ENCODE assay signal across 9 cellular contexts in genomic region chr17:2171725-2172446, GRCh38.
DNase-seq lines count a peak whose midpoint lies in the region; ATAC-seq and TF ChIP-seq lines count a peak whose summit lies in the region.
"Had no signal": no experiment of that assay in that cellular context is flagged by ENCODE, and none has a peak within 500 bp of the region (broad histone marks: within the 10 kb centered on the region; RNA-seq: fewer than 3 reads in every experiment).

No MANE protein-coding gene starts in this region.

- peak overlapping the region; percentile 96 for H2AK5ac ChIP-seq in IMR-90 (ENCODE audit: low read depth, low read length)

- peak overlapping the region; percentile 84 to 97 (median 86) for H3K27ac Mint-ChIP-seq in brain
- H3K27ac Mint-ChIP-seq: dendritic cell treated with granulocyte-macrophage colony-stimulating factor and Interleukin-4, amounts not matched to agents 40 ng/mL and 50 ng/mL, for 4 days had no signal

- peaks cover 23 to 72% of the 10 kb centered on the region in 2 experiments for H3K79me1 ChIP-seq in IMR-90 (ENCODE audit: low read depth in 1 of 2, low read length in 2 of 2)

- BruUV-seq in IMR-90 (replicated peaks; lab: Mats Ljungman, UMichigan), result no TSS peak

- peak overlapping the region; percentile 96 for H3K23ac ChIP-seq in IMR-90 (ENCODE audit: low read depth, low read length)

- peak overlapping the region; percentile 15; the same call in 1 of the 2 replicates for H3K4me3 ChIP-seq in IMR-90 (ENCODE audit: insufficient read depth, low read depth, low read length)

- peak overlapping the region; percentile 95 for H3K18ac ChIP-seq in IMR-90 (ENCODE audit: low read depth, low read length)

- H2BK120ac ChIP-seq in IMR-90 (ENCODE audit: low read depth, low read length), result peak overlapping the region; percentile 97

- H2BK20ac ChIP-seq in IMR-90 (ENCODE audit: low read depth, low read length), result peak overlapping the region; percentile 93

- H3K4me3 Mint-ChIP-seq in brain, result peak overlapping the region; percentile 43 to 72 (median 62)
- H3K4me3 Mint-ChIP-seq: dendritic cell treated with granulocyte-macrophage colony-stimulating factor and Interleukin-4, amounts not matched to agents 40 ng/mL and 50 ng/mL, for 4 days had no signal

- H3K14ac ChIP-seq in IMR-90 (replicated peaks; ENCODE audit: low read depth, low read length), result peak overlapping the region; percentile 98

- peaks cover 38% of the 10 kb centered on the region for H3K9me1 ChIP-seq in IMR-90 (ENCODE audit: insufficient read depth, low read length)

- WGBS in IMR-90 (ENCODE audit: extremely low coverage in 2 of 2, insufficient read length in 1 of 2), 2 experiments, result no CpG with 5 or more reads among the region's 11 CpGs

- peaks cover 55% of the 10 kb centered on the region for H3K4me1 Mint-ChIP-seq in brain

- peak overlapping the region; percentile 83 for H3K4me2 ChIP-seq in IMR-90 (ENCODE audit: low read depth, low read length)

- DNase-seq in IMR-90 (peak; percentile 99), kidney tubule cell (ENCODE audit: low spot score) (peak; percentile 24), stromal cell of bone marrow (ENCODE audit: low read depth) (peak; percentile 96), T1000 (lab: John Stamatoyannopoulos, UW) (no peak), LoVo (ENCODE audit: low spot score) (no peak)
- DNase-seq in activated CD4-positive, alpha-beta T cell treated with anti-CD3 and anti-CD28 coated beads for 1 hour, result no peak

- H3K27me3 Mint-ChIP-seq in brain, result no peaks in the 10 kb centered on the region
- H3K27me3 Mint-ChIP-seq: dendritic cell treated with granulocyte-macrophage colony-stimulating factor and Interleukin-4, amounts not matched to agents 40 ng/mL and 50 ng/mL, for 4 days had no signal

- POLR2A ChIA-PET in IMR-90 (lab: Charles Lee; ENCODE audit: unreplicated experiment), result interaction anchor here (0.5 to 0.7 kb wide), 3 partner anchors 23 to 177 kb away, joined by 4 to 12 read pairs (median 4); no protein-coding TSS in a partner anchor

- no peak for TF ChIP-seq POLR2A in IMR-90 (IDR thresholded peaks at IDR 0.05; ENCODE audit: low read depth, low read length)

- no peaks in the 10 kb centered on the region for H4K20me1 ChIP-seq in IMR-90 (ENCODE audit: insufficient read depth, low read length)

- peaks cover 29% of the 10 kb centered on the region for H3K36me3 Mint-ChIP-seq in brain

- peak; percentile 40 for TF ChIP-seq RAD21 in IMR-90 (IDR thresholded peaks at IDR 0.05; ENCODE audit: low read length)

- peaks cover 14% of the 10 kb centered on the region for H3K36me3 ChIP-seq in IMR-90 (ENCODE audit: control insufficient read depth, insufficient read depth, low read length)

- dilution Hi-C loops in IMR-90 (cut with HindIII; ENCODE audit: low sequenced_read_pairs, unreplicated experiment), result no loop called here

- H4K5ac ChIP-seq in IMR-90 (ENCODE audit: low read depth, low read length), result peak overlapping the region; percentile 98

- no peaks in the 10 kb centered on the region for H3K27me3 ChIP-seq in IMR-90 (ENCODE audit: control insufficient read depth, insufficient read depth, low read length)

- H3K4me1 ChIP-seq in IMR-90 (ENCODE audit: control insufficient read depth, insufficient read depth, low read length), result peaks cover 47% of the 10 kb centered on the region

- peak overlapping the region; percentile 73 for H2AFZ ChIP-seq in IMR-90 (replicated peaks; ENCODE audit: low read length, poor library complexity)

- H4K8ac ChIP-seq in IMR-90 (ENCODE audit: low read depth in 2 of 2, low read length in 2 of 2), result peak overlapping the region; percentile 57 to 93

- H2BK15ac ChIP-seq in IMR-90 (ENCODE audit: low read depth, low read length), result peak overlapping the region; percentile 89; the same call in 2 of the 3 replicates

- H2AK9ac ChIP-seq in IMR-90 (replicated peaks; ENCODE audit: low read depth, low read length, poor library complexity), result peak overlapping the region; percentile 81

- H3K27ac ChIP-seq in IMR-90 (ENCODE audit: insufficient read depth, low read length), result peak overlapping the region; percentile 99

- no peaks in the 10 kb centered on the region for H3K9me3 ChIP-seq in IMR-90 (ENCODE audit: control insufficient read depth, insufficient read depth, low read length)

- intact Hi-C loops in IMR-90 (cut with micrococcal nuclease), result loop anchor here (1.0 kb wide), 1 partner anchor 72 kb away; no protein-coding TSS in a partner anchor

- in situ Hi-C loops in IMR-90 (cut with MboI; ENCODE audit: low sequenced_read_pairs), result loop anchor here (5.0 to 10.0 kb wide), 2 partner anchors 70 to 107 kb away; no protein-coding TSS in a partner anchor

- ATAC-seq in IMR-90 (ENCODE audit: low read depth) (peak; percentile 60), GM21825 (IDR thresholded peaks at IDR 0.05; ENCODE audit: unreplicated experiment) (no peak)

- peak overlapping the region; percentile 98 for H2BK5ac ChIP-seq in IMR-90 (ENCODE audit: low read depth, low read length, poor library complexity, severe bottlenecking)

- TF ChIP-seq CTCF in IMR-90 (conservative IDR thresholded peaks at IDR 0.05; ENCODE audit: low read depth, low read length) (no peak), brain (conservative IDR thresholded peaks at IDR 0.05) (no peak)

- H3K9ac ChIP-seq in IMR-90 (ENCODE audit: low read depth, low read length), result peak overlapping the region; percentile 85

- H3K9me3 Mint-ChIP-seq in brain, result no peaks in the 10 kb centered on the region
- H3K9me3 Mint-ChIP-seq: dendritic cell treated with granulocyte-macrophage colony-stimulating factor and Interleukin-4, amounts not matched to agents 40 ng/mL and 50 ng/mL, for 4 days had no signal

- H3K4ac ChIP-seq in IMR-90 (ENCODE audit: low read depth, low read length), result peak overlapping the region; percentile 98

- CTCF ChIA-PET in IMR-90 (lab: Yijun Ruan, JAX), result interaction anchor here (0.6 to 1.1 kb wide), 3 partner anchors 50 to 215 kb away, joined by 3 to 7 read pairs (median 3); no protein-coding TSS in a partner anchor

- H4K91ac ChIP-seq in IMR-90 (ENCODE audit: insufficient read depth, low read depth, low read length), result peak overlapping the region; percentile 91

- peak overlapping the region; percentile 96 for H3K56ac ChIP-seq in IMR-90 (ENCODE audit: extremely low read depth, insufficient read depth, low read length)

TF ChIP-seq in IMR-90, 13 proteins besides CTCF, POLR2A, EP300 and RAD21:
- peak; percentile 88 for TF ChIP-seq CEBPB (IDR thresholded peaks at IDR 0.05; ENCODE audit: low read depth, low read length)
- TF ChIP-seq BHLHE40 (IDR thresholded peaks at IDR 0.05; ENCODE audit: low read depth, low read length), result peak; percentile 71; the same call in 1 of the 2 replicates
- TF ChIP-seq SMC3 (IDR thresholded peaks at IDR 0.05; ENCODE audit: low read depth, low read length), result peak; percentile 37
- TF ChIP-seq FOS (IDR thresholded peaks at IDR 0.05; ENCODE audit: low read depth, low read length), result peak; percentile 65
- TF ChIP-seq NFE2L2 (IDR thresholded peaks at IDR 0.05; ENCODE audit: low read depth, low read length), result peak; percentile 13; the same call in 1 of the 2 replicates
- TF ChIP-seq RCOR1 (IDR thresholded peaks at IDR 0.05; ENCODE audit: insufficient replicate concordance, low read length), result no peak
- TF ChIP-seq MXI1 (IDR thresholded peaks at IDR 0.05; ENCODE audit: borderline replicate concordance, low read depth, low read length), result peak; percentile 30; the same call in 1 of the 2 replicates
- TF ChIP-seq MAZ (IDR thresholded peaks at IDR 0.05; ENCODE audit: borderline replicate concordance, low read depth, low read length), result peak; percentile 75; the same call in 1 of the 2 replicates
- TF ChIP-seq, protein P1, sequence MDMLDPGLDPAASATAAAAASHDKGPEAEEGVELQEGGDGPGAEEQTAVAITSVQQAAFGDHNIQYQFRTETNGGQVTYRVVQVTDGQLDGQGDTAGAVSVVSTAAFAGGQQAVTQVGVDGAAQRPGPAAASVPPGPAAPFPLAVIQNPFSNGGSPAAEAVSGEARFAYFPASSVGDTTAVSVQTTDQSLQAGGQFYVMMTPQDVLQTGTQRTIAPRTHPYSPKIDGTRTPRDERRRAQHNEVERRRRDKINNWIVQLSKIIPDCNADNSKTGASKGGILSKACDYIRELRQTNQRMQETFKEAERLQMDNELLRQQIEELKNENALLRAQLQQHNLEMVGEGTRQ (IDR thresholded peaks at IDR 0.05; ENCODE audit: low read depth, low read length), result no peak
TF ChIP-seq in IMR-90: peak in this region for 7.

Comparison
In these comparisons a context has a peak if more than half of its experiments do, and no peak if none do; other contexts are left out.
1. DNase-seq: peak in IMR-90 (single experiment), kidney tubule cell (single experiment) and stromal cell of bone marrow (single experiment); none in T1000 (single experiment), LoVo (single experiment) and activated CD4-positive, alpha-beta T cell treated with anti-CD3 and anti-CD28 coated beads for 1 hour (single experiment).